In genomic region chr1:12530462-12531168, GRCh38 we compare ENCODE assay signal across 22 cellular contexts.
DNase-seq lines count a peak whose midpoint lies in the region; ATAC-seq and TF ChIP-seq lines count a peak whose summit lies in the region.
"Had no signal": no experiment of that assay in that cellular context is flagged by ENCODE, and none has a peak within 500 bp of the region (broad histone marks: within the 10 kb centered on the region; RNA-seq: fewer than 3 reads in every experiment).

No MANE protein-coding gene starts in this region.

- ATAC-seq in activated T-cell treated with anti-CD3 and anti-CD28 coated beads, Interleukin-2, amount 50 U/mL, for 4 hours, result no peak
- ATAC-seq in upper lobe of left lung (ENCODE audit: low FRiP score in 2 of 2) (no peak), GM21717 (IDR thresholded peaks at IDR 0.05; ENCODE audit: unreplicated experiment) (no peak)

- H3K27me3 ChIP-seq in upper lobe of left lung, result no peaks in the 10 kb centered on the region
- H3K27me3 ChIP-seq: BLaER1, SJCRH30 had no signal

- no peaks in the 10 kb centered on the region for H3K36me3 ChIP-seq in upper lobe of left lung
- H3K36me3 ChIP-seq: BLaER1, SJCRH30 had no signal

- H3K4me3 ChIP-seq in upper lobe of left lung, result no peak overlapping the region
- H3K4me3 ChIP-seq: BLaER1, SJCRH30 had no signal

- 65 to 69% methylated on average over 11 of the region's 11 CpGs for WGBS in upper lobe of left lung, 2 donors

- H3K4me1 Mint-ChIP-seq in activated T-cell treated with anti-CD3 and anti-CD28 coated beads, Interleukin-2, amount 50 U/mL, for 24 hours (ENCODE audit: low read depth), result peaks cover 10% of the 10 kb centered on the region
- peaks cover 12% of the 10 kb centered on the region for H3K4me1 Mint-ChIP-seq in activated T-cell treated with anti-CD3 and anti-CD28 coated beads, Interleukin-2, amount 50 U/mL, for 4 hours (ENCODE audit: low read depth)
- H3K4me1 Mint-ChIP-seq in mesothelial cell of epicardium, result peaks cover 29% of the 10 kb centered on the region

- DNase-seq in activated T-cell treated with anti-CD3 and anti-CD28 coated beads, Interleukin-2, amount 50 U/mL, for 24 hours, result peak; percentile 8
- no peak for DNase-seq in activated T-cell treated with anti-CD3 and anti-CD28 coated beads, Interleukin-2, amount 50 U/mL, for 4 hours
- DNase-seq in islet precursor cell (peak; percentile 11), mesothelial cell of epicardium (ENCODE audit: low spot score in 2 of 2, unreplicated experiment in 2 of 2) (no peak), upper lobe of left lung (peak in 1 of 2 donors; percentile 27), NCI-H2227 (lab: John Stamatoyannopoulos, UW; ENCODE audit: unreplicated experiment) (no peak), H4 (ENCODE audit: low spot score) (no peak)
- DNase-seq: CD4-positive, CD25-positive, alpha-beta regulatory T cell; DMS153; DND-41; Kasumi-1; MV-4-11; NCI-H1105; NCI-H1436 treated with DMSO at 0.1 percent for 48 hours; NCI-H187 treated with DMSO at 0.1 percent for 48 hours; NCI-H2171 treated with DMSO at 0.1 percent for 48 hours; NCI-H524; NCI-H774; SJCRH30 had no signal

- H3K9me3 Mint-ChIP-seq in activated T-cell treated with anti-CD3 and anti-CD28 coated beads, Interleukin-2, amount 50 U/mL, for 24 hours, result peaks cover 5% of the 10 kb centered on the region
- H3K9me3 Mint-ChIP-seq in activated T-cell treated with anti-CD3 and anti-CD28 coated beads, Interleukin-2, amount 50 U/mL, for 4 hours, result peaks cover 4% of the 10 kb centered on the region
- H3K9me3 Mint-ChIP-seq in mesothelial cell of epicardium, result peaks cover 15% of the 10 kb centered on the region

- no peak overlapping the region for H3K27ac Mint-ChIP-seq in activated T-cell treated with anti-CD3 and anti-CD28 coated beads, Interleukin-2, amount 50 U/mL, for 24 hours
- peak overlapping the region; percentile 93 for H3K27ac Mint-ChIP-seq in mesothelial cell of epicardium

- no peak for TF ChIP-seq EP300 in upper lobe of left lung (IDR thresholded peaks at IDR 0.05)

- peaks cover 31 to 44% (median 40%) of the 10 kb centered on the region in 4 donors for H3K4me1 ChIP-seq in upper lobe of left lung
- H3K4me1 ChIP-seq: BLaER1, SJCRH30 had no signal

- H3K4me3 Mint-ChIP-seq in activated T-cell treated with anti-CD3 and anti-CD28 coated beads, Interleukin-2, amount 50 U/mL, for 24 hours, result no peak overlapping the region
- no peak overlapping the region for H3K4me3 Mint-ChIP-seq in activated T-cell treated with anti-CD3 and anti-CD28 coated beads, Interleukin-2, amount 50 U/mL, for 4 hours
- no peak overlapping the region for H3K4me3 Mint-ChIP-seq in mesothelial cell of epicardium
- H3K4me3 Mint-ChIP-seq: CD4-positive, CD25-positive, alpha-beta regulatory T cell had no signal

- H3K36me3 Mint-ChIP-seq in activated T-cell treated with anti-CD3 and anti-CD28 coated beads, Interleukin-2, amount 50 U/mL, for 24 hours (ENCODE audit: low read depth), result peaks cover 5% of the 10 kb centered on the region
- H3K36me3 Mint-ChIP-seq in activated T-cell treated with anti-CD3 and anti-CD28 coated beads, Interleukin-2, amount 50 U/mL, for 4 hours (ENCODE audit: insufficient read depth), result peaks cover 8% of the 10 kb centered on the region
- peaks cover 18% of the 10 kb centered on the region for H3K36me3 Mint-ChIP-seq in mesothelial cell of epicardium

- no peaks in the 10 kb centered on the region for H3K27me3 Mint-ChIP-seq in activated T-cell treated with anti-CD3 and anti-CD28 coated beads, Interleukin-2, amount 50 U/mL, for 24 hours
- H3K27me3 Mint-ChIP-seq in activated T-cell treated with anti-CD3 and anti-CD28 coated beads, Interleukin-2, amount 50 U/mL, for 4 hours (ENCODE audit: low read depth), result no peaks in the 10 kb centered on the region
- H3K27me3 Mint-ChIP-seq in mesothelial cell of epicardium (ENCODE audit: low read depth), result no peaks in the 10 kb centered on the region
- H3K27me3 Mint-ChIP-seq: CD4-positive, CD25-positive, alpha-beta regulatory T cell had no signal

- TF ChIP-seq CTCF in mesothelial cell of epicardium (IDR thresholded peaks at IDR 0.05; ENCODE audit: unreplicated experiment), result no peak
- TF ChIP-seq CTCF in upper lobe of left lung (IDR thresholded peaks at IDR 0.05), result no peak

- no peaks in the 10 kb centered on the region for H3K9me3 ChIP-seq in upper lobe of left lung

- no peak for TF ChIP-seq POLR2A in upper lobe of left lung (IDR thresholded peaks at IDR 0.05)

- H3K27ac ChIP-seq in upper lobe of left lung, result peak overlapping the region; percentile 49 to 81 (median 68)
- H3K27ac ChIP-seq: 22Rv1, BLaER1, SJCRH30 had no signal

Comparison
In these comparisons a context has a peak if more than half of its experiments do, and no peak if none do; other contexts are left out.
1. DNase-seq: peak in activated T-cell treated with anti-CD3 and anti-CD28 coated beads, Interleukin-2, amount 50 U/mL, for 24 hours (single experiment) and islet precursor cell (single experiment); none in activated T-cell treated with anti-CD3 and anti-CD28 coated beads, Interleukin-2, amount 50 U/mL, for 4 hours (single experiment), mesothelial cell of epicardium (0 of 2), NCI-H2227 (single experiment) and H4 (single experiment).